38 cellular contexts compared by ENCODE assay signal in genomic region chr10:15279236-15279635, GRCh38.
"Had no signal": no experiment of that assay in that cellular context is flagged by ENCODE, and none has a peak within 500 bp of the region (broad histone marks: within the 10 kb centered on the region; RNA-seq: fewer than 3 reads in every experiment).

No MANE protein-coding gene starts in this region.

- H3K27ac Mint-ChIP-seq: activated naive CD4-positive, alpha-beta T cell treated with anti-CD3 and anti-CD28 coated beads for 36 hours; activated naive CD4-positive, alpha-beta T cell treated with anti-CD3 and anti-CD28 coated beads, Interleukin-2, amount 10 ng/mL, durations not matched to agents 7 days and 5 days; activated naive CD4-positive, alpha-beta T cell treated with anti-CD3 and anti-CD28 coated beads, Interleukin-2, amount 50 U/mL, for 24 hours; activated naive CD8-positive, alpha-beta T cell; activated naive CD8-positive, alpha-beta T cell treated with anti-CD3 and anti-CD28 coated beads for 36 hours; activated naive CD8-positive, alpha-beta T cell treated with anti-CD3 and anti-CD28 coated beads, Interleukin-2, amount 10 ng/mL, durations not matched to agents 7 days and 5 days; activated naive CD8-positive, alpha-beta T cell treated with anti-CD3 and anti-CD28 coated beads, Interleukin-2, amount 50 U/mL, for 24 hours; activated T-cell treated with anti-CD3 and anti-CD28 coated beads, Interleukin-2, amount 50 U/mL, for 24 hours; activated T-cell treated with anti-CD3 and anti-CD28 coated beads, Interleukin-2, amount 50 U/mL, for 72 hours; activated T-helper 1 cell treated with anti-CD3 and anti-CD28 coated beads, Interleukin-12 subunit alpha, Interleukin-12 subunit beta, Interleukin-2, Interleukin-4 antibody, amounts not matched to agents 30 ng/mL and 10 ng/mL and 1 ng/mL, durations not matched to agents 14 hours and 24 hours and 36 hours; activated T-helper 17 cell treated with anti-CD3 and anti-CD28 coated beads, Interleukin-2, amount 50 U/mL, for 72 hours; activated T-helper 2 cell treated with anti-CD3 and anti-CD28 coated beads, Interferon-gamma antibody, Interleukin-2, Interleukin-4, amounts not matched to agents 10 μg/mL and 5 μg/mL and 100 μg/mL, durations not matched to agents 14 hours and 24 hours and 36 hours; brain had no signal

- H3K4me3 ChIP-seq: adrenal gland, ascending aorta, body of pancreas, breast epithelium, cardiac muscle cell had no signal

- H3K27ac ChIP-seq: adrenal gland, ascending aorta, body of pancreas, brain microvascular endothelial cell, breast epithelium, cardiac muscle cell had no signal

- H3K27me3 ChIP-seq: adrenal gland, ascending aorta, body of pancreas, brain microvascular endothelial cell, breast epithelium, cardiac muscle cell had no signal

- H3K4me3 Mint-ChIP-seq: activated naive CD4-positive, alpha-beta T cell treated with anti-CD3 and anti-CD28 coated beads for 36 hours; activated naive CD4-positive, alpha-beta T cell treated with anti-CD3 and anti-CD28 coated beads, Interleukin-2, amount 10 ng/mL, durations not matched to agents 7 days and 5 days; activated naive CD4-positive, alpha-beta T cell treated with anti-CD3 and anti-CD28 coated beads, Interleukin-2, amount 50 U/mL, for 24 hours; activated naive CD8-positive, alpha-beta T cell; activated naive CD8-positive, alpha-beta T cell treated with anti-CD3 and anti-CD28 coated beads for 36 hours; activated naive CD8-positive, alpha-beta T cell treated with anti-CD3 and anti-CD28 coated beads, Interleukin-2, amount 10 ng/mL, durations not matched to agents 7 days and 5 days; activated naive CD8-positive, alpha-beta T cell treated with anti-CD3 and anti-CD28 coated beads, Interleukin-2, amount 50 U/mL, for 24 hours; activated T-cell treated with anti-CD3 and anti-CD28 coated beads, Interleukin-2, amount 50 U/mL, for 24 hours; activated T-cell treated with anti-CD3 and anti-CD28 coated beads, Interleukin-2, amount 50 U/mL, for 4 hours; activated T-cell treated with anti-CD3 and anti-CD28 coated beads, Interleukin-2, amount 50 U/mL, for 72 hours; activated T-helper 1 cell treated with anti-CD3 and anti-CD28 coated beads, Interleukin-12 subunit alpha, Interleukin-12 subunit beta, Interleukin-2, Interleukin-4 antibody, amounts not matched to agents 30 ng/mL and 10 ng/mL and 1 ng/mL, durations not matched to agents 14 hours and 24 hours and 36 hours; activated T-helper 17 cell treated with anti-CD3 and anti-CD28 coated beads, Interleukin-2, amount 50 U/mL, for 72 hours; brain; central memory CD8-positive, alpha-beta T cell had no signal

- H3K4me1 ChIP-seq: adrenal gland, ascending aorta, body of pancreas, breast epithelium had no signal

- H3K36me3 ChIP-seq: adrenal gland, ascending aorta, breast epithelium had no signal

- H3K9me3 Mint-ChIP-seq: activated naive CD4-positive, alpha-beta T cell treated with anti-CD3 and anti-CD28 coated beads for 36 hours; activated naive CD4-positive, alpha-beta T cell treated with anti-CD3 and anti-CD28 coated beads, Interleukin-2, amount 50 U/mL, for 24 hours; activated naive CD8-positive, alpha-beta T cell treated with anti-CD3 and anti-CD28 coated beads for 36 hours; activated naive CD8-positive, alpha-beta T cell treated with anti-CD3 and anti-CD28 coated beads, Interleukin-2, amount 10 ng/mL, durations not matched to agents 7 days and 5 days; activated naive CD8-positive, alpha-beta T cell treated with anti-CD3 and anti-CD28 coated beads, Interleukin-2, amount 50 U/mL, for 24 hours; activated T-cell treated with anti-CD3 and anti-CD28 coated beads, Interleukin-2, amount 50 U/mL, for 24 hours; activated T-cell treated with anti-CD3 and anti-CD28 coated beads, Interleukin-2, amount 50 U/mL, for 4 hours; activated T-helper 1 cell treated with anti-CD3 and anti-CD28 coated beads, Interleukin-12 subunit alpha, Interleukin-12 subunit beta, Interleukin-2, Interleukin-4 antibody, amounts not matched to agents 30 ng/mL and 10 ng/mL and 1 ng/mL, durations not matched to agents 14 hours and 24 hours and 36 hours; activated T-helper 17 cell treated with anti-CD3 and anti-CD28 coated beads, Interleukin-2, amount 50 U/mL, for 72 hours; central memory CD8-positive, alpha-beta T cell had no signal

- H3K36me3 Mint-ChIP-seq: activated naive CD4-positive, alpha-beta T cell treated with anti-CD3 and anti-CD28 coated beads, Interleukin-2, amount 10 ng/mL, durations not matched to agents 7 days and 5 days; activated naive CD4-positive, alpha-beta T cell treated with anti-CD3 and anti-CD28 coated beads, Interleukin-2, amount 50 U/mL, for 24 hours; activated naive CD8-positive, alpha-beta T cell had no signal

- H3K27me3 Mint-ChIP-seq: activated naive CD4-positive, alpha-beta T cell treated with anti-CD3 and anti-CD28 coated beads, Interleukin-2, amount 10 ng/mL, durations not matched to agents 7 days and 5 days; activated naive CD4-positive, alpha-beta T cell treated with anti-CD3 and anti-CD28 coated beads, Interleukin-2, amount 50 U/mL, for 24 hours; activated naive CD8-positive, alpha-beta T cell; activated naive CD8-positive, alpha-beta T cell treated with anti-CD3 and anti-CD28 coated beads for 36 hours; activated naive CD8-positive, alpha-beta T cell treated with anti-CD3 and anti-CD28 coated beads, Interleukin-2, amount 10 ng/mL, durations not matched to agents 7 days and 5 days; activated naive CD8-positive, alpha-beta T cell treated with anti-CD3 and anti-CD28 coated beads, Interleukin-2, amount 50 U/mL, for 24 hours; activated T-cell treated with anti-CD3 and anti-CD28 coated beads, Interleukin-2, amount 50 U/mL, for 24 hours; activated T-helper 17 cell treated with anti-CD3 and anti-CD28 coated beads, Interleukin-2, amount 50 U/mL, for 72 hours; brain had no signal

- ATAC-seq: activated naive CD4-positive, alpha-beta T cell treated with anti-CD3 and anti-CD28 coated beads, Interleukin-2, amount 50 U/mL, for 72 hours; activated naive CD8-positive, alpha-beta T cell treated with anti-CD3 and anti-CD28 coated beads, Interleukin-2, amount 50 U/mL, for 24 hours; activated T-cell treated with anti-CD3 and anti-CD28 coated beads, Interleukin-2, amount 50 U/mL, for 4 hours; activated T-cell treated with anti-CD3 and anti-CD28 coated beads, Interleukin-2, amount 50 U/mL, for 72 hours; activated T-helper 17 cell treated with anti-CD3 and anti-CD28 coated beads, Interleukin-2, amount 50 U/mL, for 72 hours; body of pancreas had no signal

- DNase-seq: activated effector memory CD4-positive, alpha-beta T cell treated with anti-CD3 and anti-CD28 coated beads, Interleukin-2, amount 50 U/mL, for 16 hours; activated effector memory CD4-positive, alpha-beta T cell treated with Interleukin-2 at 50 U/mL for 16 hours; activated gamma-delta T cell; activated gamma-delta T cell treated with Interleukin-2 at 50 U/mL for 16 hours; activated naive CD4-positive, alpha-beta T cell; activated naive CD4-positive, alpha-beta T cell treated with anti-CD3 and anti-CD28 coated beads for 36 hours; activated naive CD4-positive, alpha-beta T cell treated with anti-CD3 and anti-CD28 coated beads, Interleukin-2, amount 10 ng/mL, durations not matched to agents 7 days and 5 days; activated naive CD4-positive, alpha-beta T cell treated with anti-CD3 and anti-CD28 coated beads, Interleukin-2, amount 50 U/mL, for 16 hours; activated naive CD4-positive, alpha-beta T cell treated with Interleukin-2 at 50 U/mL for 16 hours; activated naive CD8-positive, alpha-beta T cell treated with anti-CD3 and anti-CD28 coated beads for 36 hours; activated naive CD8-positive, alpha-beta T cell treated with anti-CD3 and anti-CD28 coated beads, Interleukin-2, amount 10 ng/mL, durations not matched to agents 7 days and 5 days; activated naive CD8-positive, alpha-beta T cell treated with anti-CD3 and anti-CD28 coated beads, Interleukin-2, amount 50 U/mL, for 24 hours; activated T-cell treated with anti-CD3 and anti-CD28 coated beads for 4 hours; activated T-cell treated with anti-CD3 and anti-CD28 coated beads, Interleukin-2, amount 50 U/mL, for 1 hour; activated T-cell treated with anti-CD3 and anti-CD28 coated beads, Interleukin-2, amount 50 U/mL, for 24 hours; activated T-cell treated with anti-CD3 and anti-CD28 coated beads, Interleukin-2, amount 50 U/mL, for 4 hours; activated T-cell treated with anti-CD3 and anti-CD28 coated beads, Interleukin-2, amount 50 U/mL, for 48 hours; activated T-cell treated with anti-CD3 and anti-CD28 coated beads, Interleukin-2, amount 50 U/mL, for 72 hours; adrenal gland; amniotic stem cell; amygdala; anterior cingulate cortex; aorta; body of pancreas; brain microvascular endothelial cell; central memory CD4-positive, alpha-beta T cell; cerebellar nuclear complex had no signal

- H3K4me1 Mint-ChIP-seq: activated naive CD4-positive, alpha-beta T cell treated with anti-CD3 and anti-CD28 coated beads, Interleukin-2, amount 10 ng/mL, durations not matched to agents 7 days and 5 days; activated naive CD4-positive, alpha-beta T cell treated with anti-CD3 and anti-CD28 coated beads, Interleukin-2, amount 50 U/mL, for 24 hours; activated naive CD8-positive, alpha-beta T cell treated with anti-CD3 and anti-CD28 coated beads for 36 hours; activated naive CD8-positive, alpha-beta T cell treated with anti-CD3 and anti-CD28 coated beads, Interleukin-2, amount 10 ng/mL, durations not matched to agents 7 days and 5 days; activated naive CD8-positive, alpha-beta T cell treated with anti-CD3 and anti-CD28 coated beads, Interleukin-2, amount 50 U/mL, for 24 hours; activated T-helper 17 cell treated with anti-CD3 and anti-CD28 coated beads, Interleukin-2, amount 50 U/mL, for 72 hours; brain; central memory CD8-positive, alpha-beta T cell had no signal

- H3K9me3 ChIP-seq: adrenal gland, ascending aorta, body of pancreas, breast epithelium had no signal
